Comparison of ENCODE assay signal across 9 cellular contexts in the genomic region with DNA sequence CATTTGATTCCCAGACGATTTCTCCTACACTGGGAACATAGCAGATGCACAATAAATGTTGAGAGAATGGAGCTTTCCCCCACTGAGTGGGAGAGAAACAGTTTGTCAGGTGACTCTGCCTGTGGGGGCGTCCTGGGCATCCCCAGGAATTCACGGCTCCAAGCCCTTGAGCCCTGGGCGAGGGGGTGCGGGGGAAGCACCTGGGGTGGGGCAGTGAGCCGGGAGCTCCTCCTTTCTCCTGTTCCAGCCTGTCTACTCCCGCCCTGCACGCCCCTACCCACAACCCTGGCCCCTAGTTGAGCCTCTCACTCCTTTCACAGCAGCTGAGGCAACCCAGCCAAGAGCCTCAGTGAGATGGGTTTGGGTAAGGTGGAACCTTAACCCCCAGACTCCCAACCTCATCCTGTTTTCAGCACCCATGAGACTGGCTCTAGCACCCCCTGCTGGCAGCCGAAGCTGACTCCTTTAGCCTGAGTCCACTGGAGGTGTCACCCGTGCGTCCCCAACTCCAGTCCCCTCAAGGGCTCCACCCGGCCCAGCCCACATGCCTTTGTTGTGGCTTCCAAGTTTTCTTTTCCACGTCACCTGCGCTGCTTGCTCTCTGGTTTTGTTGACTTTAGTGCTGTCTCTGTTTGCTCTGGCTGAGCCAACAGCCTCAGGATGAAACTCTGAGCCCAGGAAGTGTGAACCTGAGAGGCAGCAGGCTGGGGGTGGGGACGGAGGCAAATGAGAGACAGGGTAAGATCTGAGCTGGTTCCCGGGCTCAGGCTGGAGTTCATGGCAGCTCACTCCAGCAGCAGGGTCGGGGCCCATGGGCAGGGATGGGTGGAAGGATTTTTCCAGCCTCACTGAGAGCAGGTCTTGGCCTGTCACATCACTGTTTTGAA. TPM values are rescaled to one million over a fixed set of nuclear protein-coding genes. Genes with fewer than 3 reads are reported as not detected.
DNase-seq lines count a peak whose midpoint lies in the region.
"Had no signal": no experiment of that assay in that cellular context is flagged by ENCODE, and none has a peak within 500 bp of the region (broad histone marks: within the 10 kb centered on the region; RNA-seq: fewer than 3 reads in every experiment).

No MANE protein-coding gene starts in this region.

- H3K27me3 ChIP-seq in GM23248 (replicated peaks; ENCODE audit: insufficient read depth): no peaks in the 10 kb centered on the region
- no peaks in the 10 kb centered on the region for H3K27me3 ChIP-seq in duodenal mucosa (ENCODE audit: control insufficient read depth in 1 of 2, insufficient read depth in 2 of 2, low read length in 2 of 2)

- H3K27ac ChIP-seq in GM23248: no peak overlapping the region
- H3K27ac ChIP-seq in duodenal mucosa (ENCODE audit: low read depth, low read length): no peak overlapping the region
- H3K27ac ChIP-seq: SK-N-MC had no signal

- WGBS in GM23248 (ENCODE audit: low coverage in 1 of 2, low lambda C conversion rate in 2 of 2, missing lambda C conversion rate in 2 of 2), 2 experiments: 34% methylated on average over 15 to 17 of the region's 17 CpGs

- H3K4me3 ChIP-seq in GM23248 (no peak overlapping the region), duodenal mucosa (ENCODE audit: low read depth in 1 of 2, low read length in 2 of 2) (peak overlapping the region in 1 of 2 donors; percentile 23)
- H3K4me3 ChIP-seq: SK-N-MC had no signal

- H3F3A ChIP-seq in GM23248 (ENCODE audit: insufficient read depth): no peaks in the 10 kb centered on the region

- in situ Hi-C loops in GM23248 (cut with MboI): no loop called here

- H3K4me2 ChIP-seq in GM23248 (ENCODE audit: unreplicated experiment): no peak overlapping the region

- DNase-seq in COLO829 (ENCODE audit: low spot score) (peak; percentile 28), GM23248 (peak; percentile 58), NCI-H2081 (lab: John Stamatoyannopoulos, UW) (peak; percentile 65 to 85), lung microvascular endothelial cell (ENCODE audit: low read depth in 2 of 2) (peak; percentile 56 to 71), amniotic stem cell (lab: John Stamatoyannopoulos, UW) (no peak)
- DNase-seq in activated CD4-positive, alpha-beta T cell treated with anti-CD3 and anti-CD28 coated beads, Interleukin-2, amount 50 U/mL, for 24 hours (ENCODE audit: low read depth in 1 of 2, low spot score in 1 of 2): peak; percentile 69 to 77
- peak; percentile 59 to 75 for DNase-seq in stimulated activated CD8-positive, alpha-beta memory T cell treated with anti-CD3 and anti-CD28 coated beads, Interleukin-4, amount 100 ng/mL, for 1 hour (ENCODE audit: low read depth in 2 of 2, low spot score in 1 of 2)

- no peaks in the 10 kb centered on the region for H3K9me3 ChIP-seq in GM23248 (ENCODE audit: low read depth)
- no peaks in the 10 kb centered on the region for H3K9me3 ChIP-seq in duodenal mucosa (ENCODE audit: control insufficient read depth in 1 of 2, low read length in 2 of 2)

- H3K9ac ChIP-seq in GM23248: no peak overlapping the region
- H3K9ac ChIP-seq in duodenal mucosa (ENCODE audit: low read depth in 1 of 2, low read length in 2 of 2): peak overlapping the region; percentile 1 to 49

- H3K79me2 ChIP-seq in GM23248 (ENCODE audit: insufficient read depth): no peaks in the 10 kb centered on the region

- H3K4me1 ChIP-seq in GM23248 (ENCODE audit: insufficient read depth) (no peaks in the 10 kb centered on the region), duodenal mucosa (ENCODE audit: control insufficient read depth in 1 of 2, insufficient read depth in 2 of 2, low read length in 2 of 2) (peaks cover 33 to 39% of the 10 kb centered on the region in 2 donors)

- no peak overlapping the region for H2AFZ ChIP-seq in GM23248

- H4K20me1 ChIP-seq in GM23248 (ENCODE audit: insufficient read depth): no peaks in the 10 kb centered on the region

- H3K36me3 ChIP-seq in GM23248 (ENCODE audit: low read depth) (no peaks in the 10 kb centered on the region), duodenal mucosa (ENCODE audit: control insufficient read depth in 1 of 2, insufficient read depth in 2 of 2, low read length in 2 of 2) (no peaks in the 10 kb centered on the region)

- no peaks in the 10 kb centered on the region for H3K9me2 ChIP-seq in GM23248 (ENCODE audit: insufficient read depth)

RNA-seq across cellular contexts. Expression of gene AQP7, which starts 13.0 kb away (rescaled TPM):
- total RNA-seq in GM23248 (2014; rRNA removed; shearing (Covaris generic)): not detected in 2 replicates
- not detected in 2 replicates for polyA plus RNA-seq in GM23248 (2016; fragmentation: Nextera tagmentation; extraction: Ambion mirVana)
- total RNA-seq in lung microvascular endothelial cell: not detected in 2 replicates

RNA-seq across cellular contexts. Expression of gene AQP3, which starts 32.0 kb away (rescaled TPM):
- total RNA-seq in GM23248 (2014; rRNA removed; shearing (Covaris generic)): not detected in 2 replicates
- 0.19 and 0.29 TPM in 2 replicates for polyA plus RNA-seq in GM23248 (2016; fragmentation: Nextera tagmentation; extraction: Ambion mirVana)
- 0.20 and 0.44 TPM in 2 replicates for total RNA-seq in lung microvascular endothelial cell

RNA-seq across cellular contexts. Expression of gene NOL6, which starts 58.3 kb away (rescaled TPM):
- 27.9 and 31.2 TPM in 2 replicates for total RNA-seq in GM23248 (2014; rRNA removed; shearing (Covaris generic))
- 18.0 and 19.4 TPM in 2 replicates for polyA plus RNA-seq in GM23248 (2016; fragmentation: Nextera tagmentation; extraction: Ambion mirVana)
- total RNA-seq in lung microvascular endothelial cell: 8.7 and 14.7 TPM in 2 replicates
